ENCODE assay signal across 28 cellular contexts in genomic region chr7:41612386-41612785, GRCh38.
"Had no signal": no experiment of that assay in that cellular context is flagged by ENCODE, and none has a peak within 500 bp of the region (broad histone marks: within the 10 kb centered on the region; RNA-seq: fewer than 3 reads in every experiment).

No MANE protein-coding gene starts in this region.

- H3K27ac ChIP-seq: neural progenitor cell, ovary, parathyroid adenoma, psoas muscle, right lobe of liver, sigmoid colon, stomach, thoracic aorta, thyroid gland, tibial nerve, upper lobe of left lung, vagina had no signal

- H3K4me1 Mint-ChIP-seq: nephron; neural progenitor cell; stimulated activated effector memory CD8-positive, alpha-beta T cell treated with anti-CD3 and anti-CD28 coated beads, Interleukin-12 subunit alpha, Interleukin-12 subunit beta, amount 100 ng/mL, for 72 hours; stimulated activated naive B cell treated with anti-CD40 and anti-IgM and Interleukin-4, amounts not matched to agents 10 μg/mL and 1 μg/mL and 100 μg/mL, for 72 hours had no signal

- DNase-seq: occipital lobe; ovary; posterior cingulate gyrus; psoas muscle; right cardiac atrium; right lobe of liver; sigmoid colon; small intestine; stimulated activated CD4-positive, alpha-beta T cell treated with anti-CD3 and anti-CD28 coated beads, Interleukin-15, amount 100 ng/mL, for 24 hours; stimulated activated CD4-positive, alpha-beta T cell treated with anti-CD3 and anti-CD28 coated beads, Interleukin-2, amount 100 ng/mL, for 24 hours; stimulated activated CD4-positive, alpha-beta T cell treated with anti-CD3 and anti-CD28 coated beads, Interleukin-2, amount 100 ng/mL, for 48 hours; stimulated activated CD4-positive, alpha-beta T cell treated with anti-CD3 and anti-CD28 coated beads, Interleukin-4, amount 100 ng/mL, for 24 hours; stimulated activated naive B cell treated with anti-CD40 and anti-IgM and Interleukin-4, amounts not matched to agents 10 μg/mL and 1 μg/mL and 100 μg/mL, for 72 hours; stimulated activated naive CD4-positive, alpha-beta T cell treated with Interleukin-2 at 50 U/mL for 16 hours; stomach; thyroid gland; trophoblast cell; upper lobe of left lung had no signal

- H3K9ac ChIP-seq: neural progenitor cell, parathyroid adenoma had no signal

- H3K4me3 Mint-ChIP-seq: nephron; neural progenitor cell; stimulated activated effector memory CD8-positive, alpha-beta T cell treated with anti-CD3 and anti-CD28 coated beads, Interleukin-12 subunit alpha, Interleukin-12 subunit beta, amount 100 ng/mL, for 72 hours; stimulated activated naive B cell treated with anti-CD40 and anti-IgM and Interleukin-4, amounts not matched to agents 10 μg/mL and 1 μg/mL and 100 μg/mL, for 72 hours; stimulated activated naive CD8-positive, alpha-beta T cell treated with anti-CD3 and anti-CD28 coated beads, Interleukin-15, Interleukin-2, amounts not matched to agents 100 ng/mL and 50 ng/mL, for 24 hours had no signal

- H3K4me2 ChIP-seq: neural progenitor cell had no signal

- FAIRE-seq: small intestine, urothelium cell line had no signal

- ATAC-seq: psoas muscle; right cardiac atrium; stimulated activated effector memory CD8-positive, alpha-beta T cell treated with anti-CD3 and anti-CD28 coated beads, Interleukin-12 subunit alpha, Interleukin-12 subunit beta, amount 100 ng/mL, for 72 hours; stimulated activated naive B cell treated with anti-CD40 and anti-IgM and Interleukin-4, amounts not matched to agents 10 μg/mL and 1 μg/mL and 100 μg/mL, for 72 hours had no signal

- H3K4me1 ChIP-seq: neural progenitor cell, parathyroid adenoma, psoas muscle, sigmoid colon, stomach, thyroid gland, tibial nerve, upper lobe of left lung, vagina had no signal

- H3K36me3 ChIP-seq: neural progenitor cell, ovary, right lobe of liver, sigmoid colon, stomach, thoracic aorta, thyroid gland, tibial nerve, upper lobe of left lung, vagina had no signal

- H3K4me3 ChIP-seq: neural progenitor cell, ovary, psoas muscle, right lobe of liver, sigmoid colon, stomach, thoracic aorta, thyroid gland, tibial nerve, upper lobe of left lung, vagina had no signal

- H3K27ac Mint-ChIP-seq: nephron; neural progenitor cell; progenitor cell of endocrine pancreas; stimulated activated effector memory CD8-positive, alpha-beta T cell treated with anti-CD3 and anti-CD28 coated beads, Interleukin-12 subunit alpha, Interleukin-12 subunit beta, amount 100 ng/mL, for 72 hours; stimulated activated naive B cell treated with anti-CD40 and anti-IgM and Interleukin-4, amounts not matched to agents 10 μg/mL and 1 μg/mL and 100 μg/mL, for 72 hours; stimulated activated naive CD8-positive, alpha-beta T cell treated with anti-CD3 and anti-CD28 coated beads, Interleukin-15, Interleukin-2, amounts not matched to agents 100 ng/mL and 50 ng/mL, for 24 hours had no signal

- H3K27me3 ChIP-seq: neural progenitor cell, ovary, right lobe of liver, sigmoid colon, stomach, thyroid gland, tibial nerve, upper lobe of left lung, vagina had no signal

- H3K9me3 Mint-ChIP-seq: neural progenitor cell; stimulated activated naive B cell treated with anti-CD40 and anti-IgM and Interleukin-4, amounts not matched to agents 10 μg/mL and 1 μg/mL and 100 μg/mL, for 72 hours had no signal

- H3K27me3 Mint-ChIP-seq: progenitor cell of endocrine pancreas; stimulated activated naive CD8-positive, alpha-beta T cell treated with anti-CD3 and anti-CD28 coated beads, Interleukin-15, Interleukin-2, amounts not matched to agents 100 ng/mL and 50 ng/mL, for 24 hours had no signal

- H3K9me3 ChIP-seq: ovary, psoas muscle, right lobe of liver, sigmoid colon, stomach, thoracic aorta, thyroid gland, tibial nerve, upper lobe of left lung, vagina had no signal

- H3K79me2 ChIP-seq: parathyroid adenoma had no signal

- H3K36me3 Mint-ChIP-seq: neural progenitor cell; stimulated activated effector memory CD8-positive, alpha-beta T cell treated with anti-CD3 and anti-CD28 coated beads, Interleukin-12 subunit alpha, Interleukin-12 subunit beta, amount 100 ng/mL, for 72 hours; stimulated activated naive B cell treated with anti-CD40 and anti-IgM and Interleukin-4, amounts not matched to agents 10 μg/mL and 1 μg/mL and 100 μg/mL, for 72 hours had no signal

- H2AFZ ChIP-seq: neural progenitor cell, parathyroid adenoma had no signal
